Comparison of ENCODE assay signal across 12 cellular contexts in the genomic region with DNA sequence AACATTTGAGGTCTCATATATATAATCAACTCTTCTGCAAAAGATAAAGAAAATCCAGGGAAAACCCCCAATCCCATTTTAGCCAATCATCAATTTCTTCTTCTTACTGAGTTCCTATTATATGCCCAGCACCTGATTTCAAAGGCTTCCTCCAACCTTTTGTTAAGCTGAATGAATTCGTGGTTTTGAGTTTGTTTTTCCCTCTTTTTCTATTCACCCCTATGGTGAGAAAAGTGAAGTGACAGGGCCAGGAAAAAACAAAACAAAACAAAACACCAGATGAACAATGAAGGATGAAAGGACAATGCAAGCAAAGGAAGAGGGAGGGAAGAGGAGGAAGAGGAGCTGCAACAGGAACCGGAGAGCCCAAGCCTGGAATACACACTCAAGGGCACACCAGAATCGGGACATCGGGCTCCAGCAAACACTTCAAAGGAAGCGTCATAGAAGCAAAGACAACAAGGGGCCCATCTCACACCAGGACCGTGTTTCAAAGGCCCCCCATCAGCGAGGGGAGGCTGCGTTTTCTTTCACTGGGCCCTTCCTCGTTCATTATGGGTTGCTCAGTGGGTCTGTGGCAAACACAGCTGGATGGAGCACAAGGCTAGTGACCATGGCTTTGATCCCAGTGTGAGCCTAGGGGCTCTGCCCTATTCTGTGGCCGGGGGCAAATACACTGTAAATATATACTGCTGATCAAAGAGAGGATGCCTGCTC. TPM values are rescaled to one million over a fixed set of nuclear protein-coding genes. Genes with fewer than 3 reads are reported as not detected.
A peak's percentile ranks its signal among the peaks of the same experiment; 100 is the strongest.
DNase-seq lines count a peak whose midpoint lies in the region; ATAC-seq and TF ChIP-seq lines count a peak whose summit lies in the region.
"Had no signal": no experiment of that assay in that cellular context is flagged by ENCODE, and none has a peak within 500 bp of the region (broad histone marks: within the 10 kb centered on the region; RNA-seq: fewer than 3 reads in every experiment).

No MANE protein-coding gene starts in this region.

- H3K9me3 ChIP-seq in heart right ventricle (no peaks in the 10 kb centered on the region), neural progenitor cell (ENCODE audit: low read depth) (no peaks in the 10 kb centered on the region)

- H3F3A ChIP-seq in neural progenitor cell (ENCODE audit: low read depth), result peaks cover 50% of the 10 kb centered on the region

- intact Hi-C loops in heart right ventricle (cut with DNase I), result loop anchor here in 1 of 10 donors (5.0 kb wide), 1 partner anchor 49 kb away; a partner anchor contains a TSS
- intact Hi-C loops in Right ventricle myocardium superior (cut with DNase I), result no loop called here
- intact Hi-C loops in dorsolateral prefrontal cortex (cut with DNase I), result loop anchor here (2.0 to 5.0 kb wide), 2 partner anchors 49 kb away; a partner anchor contains a TSS

- H3K4me2 ChIP-seq in neural progenitor cell, result peak overlapping the region; percentile 76

- H3K27me3 ChIP-seq in heart right ventricle, result no peaks in the 10 kb centered on the region
- H3K27me3 ChIP-seq in dorsolateral prefrontal cortex, result no peaks in the 10 kb centered on the region
- no peaks in the 10 kb centered on the region for H3K27me3 ChIP-seq in neural progenitor cell

- H3K36me3 Mint-ChIP-seq in neural progenitor cell (peaks cover 40% of the 10 kb centered on the region), type B pancreatic cell (peaks cover 47% of the 10 kb centered on the region)

- H3K27ac ChIP-seq in heart right ventricle, result peak overlapping the region; percentile 37 to 86 (median 78)
- H3K27ac ChIP-seq in dorsolateral prefrontal cortex, result peak overlapping the region; percentile 45 to 98 (median 92)
- H3K27ac ChIP-seq in neural progenitor cell, result peak overlapping the region; percentile 94

- H3K27ac Mint-ChIP-seq in neural progenitor cell (peak overlapping the region; percentile 27), type B pancreatic cell (peak overlapping the region; percentile 7)
- H3K27ac Mint-ChIP-seq: activated naive CD8-positive, alpha-beta T cell treated with anti-CD3 and anti-CD28 coated beads for 36 hours had no signal

- H3K4me1 Mint-ChIP-seq in neural progenitor cell (peaks cover 66% of the 10 kb centered on the region), type B pancreatic cell (ENCODE audit: unreplicated experiment) (peaks cover 57% of the 10 kb centered on the region)

- peaks cover 34 to 86% (median 70%) of the 10 kb centered on the region in 9 donors for H3K4me1 ChIP-seq in heart right ventricle
- H3K4me1 ChIP-seq in neural progenitor cell, result peaks cover 60% of the 10 kb centered on the region

- H3K27me3 Mint-ChIP-seq in neural progenitor cell (ENCODE audit: insufficient read depth, low read depth), result no peaks in the 10 kb centered on the region
- H3K27me3 Mint-ChIP-seq in type B pancreatic cell, result no peaks in the 10 kb centered on the region
- H3K27me3 Mint-ChIP-seq: activated naive CD8-positive, alpha-beta T cell treated with anti-CD3 and anti-CD28 coated beads for 36 hours had no signal

- no peak for ATAC-seq in heart right ventricle
- no peak for ATAC-seq in Right ventricle myocardium superior (ENCODE audit: poor library complexity)
- no peak for ATAC-seq in HG02973 (IDR thresholded peaks at IDR 0.05; ENCODE audit: unreplicated experiment)
- ATAC-seq in HG02642 (IDR thresholded peaks at IDR 0.05; ENCODE audit: poor library complexity, unreplicated experiment), result no peak
- ATAC-seq: HCT116 had no signal

- no peak overlapping the region for H3K9ac ChIP-seq in neural progenitor cell

- H2AFZ ChIP-seq in neural progenitor cell (replicated peaks), result no peak overlapping the region

- H3K9me3 Mint-ChIP-seq in neural progenitor cell (peaks cover 21% of the 10 kb centered on the region), type B pancreatic cell (no peaks in the 10 kb centered on the region)

- H3K4me3 ChIP-seq in heart right ventricle (no peak overlapping the region), dorsolateral prefrontal cortex (peak overlapping the region in 11 of 59 donors; percentile 4 to 51 (median 19)), neural progenitor cell (peak overlapping the region; percentile 22)
- H3K4me3 ChIP-seq: skin epidermis had no signal

- peak overlapping the region; percentile 54 for H3K4me3 Mint-ChIP-seq in neural progenitor cell
- peak overlapping the region; percentile 13 for H3K4me3 Mint-ChIP-seq in type B pancreatic cell
- H3K4me3 Mint-ChIP-seq: activated naive CD8-positive, alpha-beta T cell treated with anti-CD3 and anti-CD28 coated beads for 36 hours had no signal

- H3K36me3 ChIP-seq in heart right ventricle (peaks cover 0 to 13% (median 0%) of the 10 kb centered on the region in 9 donors), neural progenitor cell (no peaks in the 10 kb centered on the region)

- DNase-seq in heart right ventricle, result no peak
- no peak for DNase-seq in Right ventricle myocardium superior
- DNase-seq in dorsolateral prefrontal cortex, result no peak
- DNase-seq in neural progenitor cell (ENCODE audit: low spot score), result peak; percentile 39
- no peak for DNase-seq in type B pancreatic cell (ENCODE audit: extremely low spot score, unreplicated experiment)
- no peak for DNase-seq in NCI-H1048 (lab: John Stamatoyannopoulos, UW)
- DNase-seq: activated CD8-positive, alpha-beta memory T cell treated with anti-CD3 and anti-CD28 coated beads, Interleukin-2, amount 50 U/mL, for 4 hours; activated naive CD8-positive, alpha-beta T cell treated with anti-CD3 and anti-CD28 coated beads for 36 hours had no signal

- WGBS in heart right ventricle, 2 donors, result 47 to 50% methylated on average over 10 of the region's 10 CpGs

- TF ChIP-seq CTCF in heart right ventricle (IDR thresholded peaks at IDR 0.05) (no peak), dorsolateral prefrontal cortex (IDR thresholded peaks at IDR 0.05 in 54 of 56, conservative IDR thresholded peaks at IDR 0.05 in 2 of 56; ENCODE audit: low read depth in 1 of 56, partially characterized antibody in 56 of 56) (no peak), neural progenitor cell (IDR thresholded peaks at IDR 0.05) (no peak), type B pancreatic cell (conservative IDR thresholded peaks at IDR 0.05) (no peak)

- peaks cover 61% of the 10 kb centered on the region for H4K20me1 ChIP-seq in neural progenitor cell (ENCODE audit: low read depth)

- peaks cover 86% of the 10 kb centered on the region for H3K79me2 ChIP-seq in neural progenitor cell (ENCODE audit: low read depth)

RNA-seq across cellular contexts. Expression of a gene that starts 50.2 kb away (rescaled TPM):
- total RNA-seq in heart right ventricle, result 10 to 100 TPM; 20.8 to 46.1 (median 30.3) TPM
- polyA plus RNA-seq in heart right ventricle, result 10 to 100 TPM; 14.5 to 28.2 TPM
- total RNA-seq in Right ventricle myocardium superior, result 23.0 TPM
- 10 to 100 TPM; 41.2 to 97.0 (median 59.1) TPM for total RNA-seq in dorsolateral prefrontal cortex
- 82.6 and 111 TPM in 2 replicates for total RNA-seq in neural progenitor cell (ENCODE audit: low replicate concordance)
- 78.5 and 111 TPM in 2 replicates for total RNA-seq in type B pancreatic cell (ENCODE audit: low replicate concordance)
